In genomic region chr9:131402738-131403492, GRCh38 we compare ENCODE assay signal across 8 cellular contexts. TPM values are rescaled to one million over a fixed set of nuclear protein-coding genes. Genes with fewer than 3 reads are reported as not detected.
A peak's percentile ranks its signal among the peaks of the same experiment; 100 is the strongest.
DNase-seq lines count a peak whose midpoint lies in the region; ATAC-seq, FAIRE-seq and TF ChIP-seq lines count a peak whose summit lies in the region.

No MANE protein-coding gene starts in this region.

- no peaks in the 10 kb centered on the region for H3K9me3 Mint-ChIP-seq in activated T-cell treated with anti-CD3 and anti-CD28 coated beads, Interleukin-2, amount 50 U/mL, for 72 hours
- H3K9me3 Mint-ChIP-seq in activated T-cell treated with anti-CD3 and anti-CD28 coated beads, Interleukin-2, amount 50 U/mL, for 4 hours: no peaks in the 10 kb centered on the region
- H3K9me3 Mint-ChIP-seq in nephron: no peaks in the 10 kb centered on the region

- TF ChIP-seq CTCF in WI38 (IDR thresholded peaks at IDR 0.05; ENCODE audit: low read depth, low read length) (no peak), fibroblast of the aortic adventitia (IDR thresholded peaks at IDR 0.05; ENCODE audit: insufficient read depth, low read length) (no peak), nephron (IDR thresholded peaks at IDR 0.05; ENCODE audit: unreplicated experiment in 3 of 3) (no peak)

- FAIRE-seq in GM19239 (lab: Jason Lieb, UNC): no peak

- no peak for DNase-seq in activated T-cell treated with anti-CD3 and anti-CD28 coated beads, Interleukin-2, amount 50 U/mL, for 72 hours
- no peak for DNase-seq in activated T-cell treated with anti-CD3 and anti-CD28 coated beads, Interleukin-2, amount 50 U/mL, for 4 hours
- peak; percentile 94 for DNase-seq in fibroblast of the aortic adventitia (ENCODE audit: low read depth)
- DNase-seq in GM19239 (ENCODE audit: insufficient read length, low spot score): no peak
- no peak for DNase-seq in GM19238 (ENCODE audit: insufficient read length, low spot score)

- H3K4me3 ChIP-seq in WI38 (ENCODE audit: low read depth, low read length) (peak overlapping the region; percentile 27; the same call in 1 of the 2 replicates), fibroblast of the aortic adventitia (ENCODE audit: low read depth, low read length) (peak overlapping the region; percentile 39)

- peak overlapping the region; percentile 85 for H3K27ac Mint-ChIP-seq in activated T-cell treated with anti-CD3 and anti-CD28 coated beads, Interleukin-2, amount 50 U/mL, for 72 hours
- peak overlapping the region; percentile 83 to 91 (median 84) for H3K27ac Mint-ChIP-seq in nephron

- H3K4me1 Mint-ChIP-seq in activated T-cell treated with anti-CD3 and anti-CD28 coated beads, Interleukin-2, amount 50 U/mL, for 72 hours (ENCODE audit: low read depth): peaks cover 100% of the 10 kb centered on the region
- peaks cover 88% of the 10 kb centered on the region for H3K4me1 Mint-ChIP-seq in activated T-cell treated with anti-CD3 and anti-CD28 coated beads, Interleukin-2, amount 50 U/mL, for 4 hours (ENCODE audit: low read depth)
- H3K4me1 Mint-ChIP-seq in nephron: peaks cover 83% of the 10 kb centered on the region

- peaks cover 1 to 12% of the 10 kb centered on the region in 2 donors for H3K36me3 Mint-ChIP-seq in activated T-cell treated with anti-CD3 and anti-CD28 coated beads, Interleukin-2, amount 50 U/mL, for 72 hours (ENCODE audit: insufficient read depth in 2 of 2)
- H3K36me3 Mint-ChIP-seq in activated T-cell treated with anti-CD3 and anti-CD28 coated beads, Interleukin-2, amount 50 U/mL, for 4 hours (ENCODE audit: insufficient read depth): peaks cover 3% of the 10 kb centered on the region
- peaks cover 13% of the 10 kb centered on the region for H3K36me3 Mint-ChIP-seq in nephron (ENCODE audit: low read depth)

- peak overlapping the region; percentile 41 to 80 for H3K4me3 Mint-ChIP-seq in activated T-cell treated with anti-CD3 and anti-CD28 coated beads, Interleukin-2, amount 50 U/mL, for 72 hours
- no peak overlapping the region for H3K4me3 Mint-ChIP-seq in activated T-cell treated with anti-CD3 and anti-CD28 coated beads, Interleukin-2, amount 50 U/mL, for 4 hours
- H3K4me3 Mint-ChIP-seq in nephron: peak overlapping the region; percentile 31 to 60 (median 59)

- no peaks in the 10 kb centered on the region for H3K27me3 Mint-ChIP-seq in activated T-cell treated with anti-CD3 and anti-CD28 coated beads, Interleukin-2, amount 50 U/mL, for 72 hours (ENCODE audit: low read depth)
- no peaks in the 10 kb centered on the region for H3K27me3 Mint-ChIP-seq in activated T-cell treated with anti-CD3 and anti-CD28 coated beads, Interleukin-2, amount 50 U/mL, for 4 hours (ENCODE audit: low read depth)
- no peaks in the 10 kb centered on the region for H3K27me3 Mint-ChIP-seq in nephron (ENCODE audit: low read depth)

- ATAC-seq in activated T-cell treated with anti-CD3 and anti-CD28 coated beads, Interleukin-2, amount 50 U/mL, for 72 hours (replicated peaks in 1 of 2): no peak
- ATAC-seq in activated T-cell treated with anti-CD3 and anti-CD28 coated beads, Interleukin-2, amount 50 U/mL, for 4 hours: no peak
- no peak for ATAC-seq in GM21390 (IDR thresholded peaks at IDR 0.05; ENCODE audit: unreplicated experiment)

RNA-seq across cellular contexts. Expression of gene PRRC2B, which starts 9.0 kb away (rescaled TPM):
- 100 to 1,000 TPM; 179 to 214 TPM for total RNA-seq in activated T-cell treated with anti-CD3 and anti-CD28 coated beads, Interleukin-2, amount 50 U/mL, for 72 hours
- total RNA-seq in activated T-cell treated with anti-CD3 and anti-CD28 coated beads, Interleukin-2, amount 50 U/mL, for 4 hours: 100 to 1,000 TPM in 1 of 3 donors, 10 to 100 TPM in 2; 89.7 to 102 (median 92.2) TPM
- 69.7 and 162 TPM in 2 replicates for total RNA-seq in fibroblast of the aortic adventitia (ENCODE audit: low replicate concordance)
